Comparison of ENCODE assay signal across 9 cellular contexts in genomic region chr12:13472690-13473089, GRCh38.
A peak's percentile ranks its signal among the peaks of the same experiment; 100 is the strongest.
DNase-seq lines count a peak whose midpoint lies in the region; ATAC-seq and TF ChIP-seq lines count a peak whose summit lies in the region.
"Had no signal": no experiment of that assay in that cellular context is flagged by ENCODE, and none has a peak within 500 bp of the region (broad histone marks: within the 10 kb centered on the region; RNA-seq: fewer than 3 reads in every experiment).

No MANE protein-coding gene starts in this region.

- ATAC-seq in GM18511 (IDR thresholded peaks at IDR 0.05; ENCODE audit: unreplicated experiment), result peak; percentile 97
- ATAC-seq in GM21576 (IDR thresholded peaks at IDR 0.05; ENCODE audit: unreplicated experiment), result peak; percentile 95
- peak; percentile 98 for ATAC-seq in HG03354 (IDR thresholded peaks at IDR 0.05; ENCODE audit: poor library complexity, severe bottlenecking, unreplicated experiment)

- DNase-seq in fibroblast of the aortic adventitia (ENCODE audit: low read depth) (peak; percentile 1), retina (no peak), NCI-H1694 treated with DMSO at 0.1 percent for 48 hours (lab: John Stamatoyannopoulos, UW) (no peak), AML-193 (lab: John Stamatoyannopoulos, UW) (no peak), DMS79 treated with DMSO at 0.1 percent for 48 hours (lab: John Stamatoyannopoulos, UW) (no peak)
- DNase-seq: DMS153 had no signal

- H3K4me3 ChIP-seq in fibroblast of the aortic adventitia (ENCODE audit: low read depth, low read length), result no peak overlapping the region

- TF ChIP-seq CTCF in fibroblast of the aortic adventitia (IDR thresholded peaks at IDR 0.05; ENCODE audit: insufficient read depth, low read length), result no peak
